1 cellular context compared by ENCODE assay signal in the genomic region with DNA sequence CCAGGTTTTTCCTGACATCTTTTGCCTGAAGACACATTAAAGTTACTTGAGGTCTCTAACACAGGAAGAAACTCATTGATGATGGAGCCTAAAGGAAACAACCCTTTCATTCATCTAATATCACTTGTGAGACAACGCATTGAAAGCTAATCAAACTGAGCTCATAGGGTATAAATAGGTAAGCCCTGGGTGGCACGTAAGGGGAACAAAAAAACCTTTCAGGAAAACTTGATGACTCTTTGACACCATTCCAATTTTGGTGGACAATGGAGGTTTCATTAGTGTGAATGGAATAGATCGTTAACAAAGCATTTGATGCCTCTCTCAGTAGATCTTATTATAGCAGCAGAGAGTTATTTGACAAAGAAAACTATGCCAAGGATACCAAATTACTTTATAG.
TF ChIP-seq lines count a peak whose summit lies in the region.

No MANE protein-coding gene starts in this region.

TF ChIP-seq in IMR-90, 13 proteins besides CTCF, POLR2A, EP300 and RAD21 (continued from another document):
- TF ChIP-seq, protein P1, sequence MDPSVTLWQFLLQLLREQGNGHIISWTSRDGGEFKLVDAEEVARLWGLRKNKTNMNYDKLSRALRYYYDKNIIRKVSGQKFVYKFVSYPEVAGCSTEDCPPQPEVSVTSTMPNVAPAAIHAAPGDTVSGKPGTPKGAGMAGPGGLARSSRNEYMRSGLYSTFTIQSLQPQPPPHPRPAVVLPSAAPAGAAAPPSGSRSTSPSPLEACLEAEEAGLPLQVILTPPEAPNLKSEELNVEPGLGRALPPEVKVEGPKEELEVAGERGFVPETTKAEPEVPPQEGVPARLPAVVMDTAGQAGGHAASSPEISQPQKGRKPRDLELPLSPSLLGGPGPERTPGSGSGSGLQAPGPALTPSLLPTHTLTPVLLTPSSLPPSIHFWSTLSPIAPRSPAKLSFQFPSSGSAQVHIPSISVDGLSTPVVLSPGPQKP (IDR thresholded peaks at IDR 0.05; ENCODE audit: borderline replicate concordance, low read depth, low read length) = no peak
- TF ChIP-seq FOS (IDR thresholded peaks at IDR 0.05; ENCODE audit: low read depth, low read length) (no peak), MAZ (IDR thresholded peaks at IDR 0.05; ENCODE audit: borderline replicate concordance, low read depth, low read length) (no peak), CHD1 (IDR thresholded peaks at IDR 0.05; ENCODE audit: low read depth, low read length) (no peak), RFX5 (IDR thresholded peaks at IDR 0.05; ENCODE audit: low read depth, low read length) (no peak)
- TF ChIP-seq, protein P2, sequence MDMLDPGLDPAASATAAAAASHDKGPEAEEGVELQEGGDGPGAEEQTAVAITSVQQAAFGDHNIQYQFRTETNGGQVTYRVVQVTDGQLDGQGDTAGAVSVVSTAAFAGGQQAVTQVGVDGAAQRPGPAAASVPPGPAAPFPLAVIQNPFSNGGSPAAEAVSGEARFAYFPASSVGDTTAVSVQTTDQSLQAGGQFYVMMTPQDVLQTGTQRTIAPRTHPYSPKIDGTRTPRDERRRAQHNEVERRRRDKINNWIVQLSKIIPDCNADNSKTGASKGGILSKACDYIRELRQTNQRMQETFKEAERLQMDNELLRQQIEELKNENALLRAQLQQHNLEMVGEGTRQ (IDR thresholded peaks at IDR 0.05; ENCODE audit: low read depth, low read length) = no peak
TF ChIP-seq in IMR-90: peak in this region for 0.
